ENCODE assay signal across 8 cellular contexts in genomic region chr7:96321670-96322372, GRCh38. TPM values are rescaled to one million over a fixed set of nuclear protein-coding genes. Genes with fewer than 3 reads are reported as not detected.
DNase-seq lines count a peak whose midpoint lies in the region; ATAC-seq and TF ChIP-seq lines count a peak whose summit lies in the region.

SLC25A13 (minus strand) TSS chr7:96322098; CDS start chr7:96321956, 142 bp downstream.

- H3K9me3 ChIP-seq in KOPT-K1 (ENCODE audit: insufficient read depth, low read length, poor library complexity, severe bottlenecking) (no peaks in the 10 kb centered on the region), neuron (ENCODE audit: low read length) (no peaks in the 10 kb centered on the region)

- H3K4me3 ChIP-seq in neuron (ENCODE audit: low read length): peak within 1 kb of the TSS; percentile 94

- no peak for TF ChIP-seq CTCF in foreskin keratinocyte (conservative IDR thresholded peaks at IDR 0.05)

- H3K27me3 ChIP-seq in foreskin keratinocyte (no peaks in the 10 kb centered on the region), neuron (ENCODE audit: insufficient read depth, low read length) (no peaks in the 10 kb centered on the region)

- H3K36me3 ChIP-seq in KOPT-K1 (ENCODE audit: insufficient read depth, low read length): no peaks in the 10 kb centered on the region
- H3K36me3 ChIP-seq in neuron (ENCODE audit: insufficient read depth, low read length): no peaks in the 10 kb centered on the region

- DNase-seq in EH (ENCODE audit: low read depth) (peak; percentile 86), SHP77 treated with DMSO at 0.1 percent for 48 hours (lab: John Stamatoyannopoulos, UW) (peak; percentile 53), activated gamma-delta T cell treated with Interleukin-2 at 50 U/mL for 16 hours (peak; percentile 48), foreskin keratinocyte (peak; percentile 35 to 57), substantia nigra (lab: John Stamatoyannopoulos, UW) (peak; percentile 63 to 97 (median 90))

- H3K27ac ChIP-seq in KOPT-K1 (ENCODE audit: low read depth, low read length, poor library complexity, severe bottlenecking) (peak within 1 kb of the TSS; percentile 74), foreskin keratinocyte (peak within 1 kb of the TSS; percentile 59), substantia nigra (ENCODE audit: low read depth, low read length, poor library complexity, severe bottlenecking) (peak within 1 kb of the TSS; percentile 97)

- peak within 1 kb of the TSS; percentile 86 for H2AFZ ChIP-seq in neuron (ENCODE audit: low read depth, low read length)

- H3K4me1 ChIP-seq in foreskin keratinocyte (peaks cover 5% of the 10 kb centered on the region), neuron (ENCODE audit: insufficient read depth, low read length) (peaks cover 11% of the 10 kb centered on the region)

- peak; percentile 71 for ATAC-seq in GM21786 (IDR thresholded peaks at IDR 0.05; ENCODE audit: unreplicated experiment)
- ATAC-seq in foreskin keratinocyte: peak; percentile 82

RNA-seq across cellular contexts. Expression of gene SLC25A13, which starts in this region (rescaled TPM):
- total RNA-seq in foreskin keratinocyte: 24.2 and 28.3 TPM in 2 replicates
- 10.2 and 13.8 TPM in 2 replicates for polyA plus RNA-seq in foreskin keratinocyte

Comparison
In these comparisons a context has a peak if more than half of its experiments do, and no peak if none do; other contexts are left out.
1. Peak in every context shown above with its lines: DNase-seq, ATAC-seq, H3K4me3 ChIP-seq and H3K27ac ChIP-seq.